ENCODE assay signal across 20 cellular contexts in the genomic region with DNA sequence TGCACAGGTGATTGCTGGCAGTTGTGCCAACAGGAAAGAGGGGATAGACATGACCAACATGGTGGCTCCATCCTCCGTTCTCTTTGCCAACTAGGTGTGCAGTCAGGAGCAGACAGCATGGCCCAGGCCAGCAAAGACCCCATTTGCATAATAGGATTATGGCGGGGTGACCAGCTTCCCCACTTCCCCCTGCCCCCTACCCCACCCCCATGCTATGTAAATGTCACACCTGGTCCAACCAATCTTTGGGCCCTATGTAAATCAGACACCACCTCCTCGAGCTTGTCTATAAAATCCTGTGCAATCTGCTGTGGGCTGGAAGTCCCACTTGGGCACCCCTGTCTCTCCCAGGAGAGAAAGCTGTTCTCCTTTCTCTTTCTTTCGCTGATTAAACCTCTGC.
"Had no signal": no experiment of that assay in that cellular context is flagged by ENCODE, and none has a peak within 500 bp of the region (broad histone marks: within the 10 kb centered on the region; RNA-seq: fewer than 3 reads in every experiment).

No MANE protein-coding gene starts in this region.

- H3K36me3 ChIP-seq: neutrophil, right lobe of liver, tibial artery, upper lobe of left lung, uterus had no signal

- H3K36me3 Mint-ChIP-seq: naive thymus-derived CD4-positive, alpha-beta T cell; stimulated activated effector memory CD8-positive, alpha-beta T cell treated with anti-CD3 and anti-CD28 coated beads, Interleukin-12 subunit alpha, Interleukin-12 subunit beta, amount 100 ng/mL, for 72 hours had no signal

- DNase-seq: head of caudate nucleus; kidney; left cardiac atrium; left ventricle myocardium superior; naive thymus-derived CD4-positive, alpha-beta T cell; nephron progenitor cell; psoas muscle; retina; right lobe of liver; stimulated activated CD4-positive, alpha-beta T cell treated with anti-CD3 and anti-CD28 coated beads, Interleukin-4, amount 100 ng/mL, for 1 hour; stimulated activated CD8-positive, alpha-beta memory T cell treated with anti-CD3 and anti-CD28 coated beads, Interleukin-4, amount 100 ng/mL, for 48 hours; stimulated activated naive CD8-positive, alpha-beta T cell treated with anti-CD3 and anti-CD28 coated beads, Interleukin-15, Interleukin-2, amounts not matched to agents 100 U/mL and 50 U/mL, for 24 hours; tibial artery; upper lobe of left lung; uterus had no signal

- ATAC-seq: left cardiac atrium; left ventricle myocardium superior; naive thymus-derived CD4-positive, alpha-beta T cell; psoas muscle; stimulated activated effector memory CD8-positive, alpha-beta T cell treated with anti-CD3 and anti-CD28 coated beads, Interleukin-12 subunit alpha, Interleukin-12 subunit beta, amount 100 ng/mL, for 72 hours; stimulated activated naive CD8-positive, alpha-beta T cell treated with anti-CD3 and anti-CD28 coated beads, Interleukin-15, Interleukin-2, amounts not matched to agents 100 U/mL and 50 U/mL, for 24 hours had no signal

- H3K4me3 Mint-ChIP-seq: dendritic cell treated with granulocyte-macrophage colony-stimulating factor and Interleukin-4, amounts not matched to agents 40 ng/mL and 50 ng/mL, for 4 days; naive thymus-derived CD4-positive, alpha-beta T cell; nephron progenitor cell; stimulated activated effector memory CD8-positive, alpha-beta T cell treated with anti-CD3 and anti-CD28 coated beads, Interleukin-12 subunit alpha, Interleukin-12 subunit beta, amount 100 ng/mL, for 72 hours had no signal

- H3K27me3 ChIP-seq: hepatocyte, neutrophil, right lobe of liver, tibial artery, upper lobe of left lung, uterus had no signal

- H3K4me1 ChIP-seq: psoas muscle, right lobe of liver, tibial artery, uterus had no signal

- H3K9me3 Mint-ChIP-seq: dendritic cell treated with granulocyte-macrophage colony-stimulating factor and Interleukin-4, amounts not matched to agents 40 ng/mL and 50 ng/mL, for 4 days had no signal

- H3K27me3 Mint-ChIP-seq: dendritic cell treated with granulocyte-macrophage colony-stimulating factor and Interleukin-4, amounts not matched to agents 40 ng/mL and 50 ng/mL, for 4 days had no signal

- H3K9me3 ChIP-seq: neutrophil, psoas muscle, right lobe of liver, tibial artery, upper lobe of left lung, uterus had no signal

- H2AFZ ChIP-seq: hepatocyte had no signal

- H3K79me2 ChIP-seq: hepatocyte had no signal

- H3K4me3 ChIP-seq: hepatocyte, lung, psoas muscle, right lobe of liver, tibial artery, upper lobe of left lung, uterus had no signal

- H3K27ac ChIP-seq: hepatocyte, neutrophil, psoas muscle, right lobe of liver, tibial artery, upper lobe of left lung, uterus had no signal

- H3K4me1 Mint-ChIP-seq: stimulated activated effector memory CD8-positive, alpha-beta T cell treated with anti-CD3 and anti-CD28 coated beads, Interleukin-12 subunit alpha, Interleukin-12 subunit beta, amount 100 ng/mL, for 72 hours had no signal

- H3K27ac Mint-ChIP-seq: dendritic cell treated with granulocyte-macrophage colony-stimulating factor and Interleukin-4, amounts not matched to agents 40 ng/mL and 50 ng/mL, for 4 days; naive thymus-derived CD4-positive, alpha-beta T cell; nephron progenitor cell; stimulated activated effector memory CD8-positive, alpha-beta T cell treated with anti-CD3 and anti-CD28 coated beads, Interleukin-12 subunit alpha, Interleukin-12 subunit beta, amount 100 ng/mL, for 72 hours had no signal

- H3K4me2 ChIP-seq: hepatocyte had no signal
